In the genomic region with DNA sequence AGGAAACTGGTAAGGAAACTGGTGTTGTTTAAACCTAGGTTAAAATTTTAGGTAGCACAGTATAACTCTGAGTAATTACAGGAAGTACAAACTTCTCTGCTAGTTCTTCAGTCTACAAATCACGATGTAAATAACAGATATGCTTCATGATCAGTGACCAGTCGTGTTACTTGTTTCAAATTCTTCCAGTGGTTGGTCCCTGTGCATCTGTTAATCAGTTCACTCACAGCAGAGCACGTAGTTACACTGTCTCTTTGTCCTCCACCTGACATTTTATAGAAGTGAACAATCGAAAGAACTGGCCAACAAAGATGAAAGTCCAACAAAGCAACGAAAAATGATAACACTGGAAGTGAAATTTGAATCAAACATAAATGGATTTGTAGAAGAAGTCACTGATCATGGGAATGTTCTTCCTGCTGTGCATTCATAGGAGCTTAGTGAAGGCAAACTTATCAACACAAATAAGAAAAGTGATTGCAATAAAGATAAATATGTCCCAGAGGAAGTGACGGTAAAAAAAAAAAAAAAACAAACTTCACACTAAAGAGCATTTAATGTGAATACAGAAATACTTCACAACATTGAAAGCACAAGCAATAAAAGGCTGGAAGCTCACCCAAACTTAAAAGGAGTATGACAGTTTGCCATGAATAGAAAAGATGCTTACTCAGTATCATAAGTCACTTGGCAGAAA, we compare ENCODE assay signal across 17 cellular contexts. TPM values are rescaled to one million over a fixed set of nuclear protein-coding genes. Genes with fewer than 3 reads are reported as not detected.
DNase-seq lines count a peak whose midpoint lies in the region; ATAC-seq and TF ChIP-seq lines count a peak whose summit lies in the region.
"Had no signal": no experiment of that assay in that cellular context is flagged by ENCODE, and none has a peak within 500 bp of the region (broad histone marks: within the 10 kb centered on the region; RNA-seq: fewer than 3 reads in every experiment).

No MANE protein-coding gene starts in this region.

- peak overlapping the region; percentile 53 for H3K4me3 Mint-ChIP-seq in activated CD4-positive, alpha-beta T cell treated with anti-CD3 and anti-CD28 coated beads, Interleukin-2, amount 10 ng/mL, durations not matched to agents 24 days and 14 days
- no peak overlapping the region for H3K4me3 Mint-ChIP-seq in WTC11
- H3K4me3 Mint-ChIP-seq in stimulated activated memory B cell treated with anti-CD40 and anti-IgM and Interleukin-4, amounts not matched to agents 10 μg/mL and 1 μg/mL and 100 μg/mL, for 72 hours, result no peak overlapping the region
- H3K4me3 Mint-ChIP-seq: dendritic cell treated with granulocyte-macrophage colony-stimulating factor and Interleukin-4, amounts not matched to agents 40 ng/mL and 50 ng/mL, for 4 days; HFFc6 had no signal

- H3K27ac Mint-ChIP-seq in activated CD4-positive, alpha-beta T cell treated with anti-CD3 and anti-CD28 coated beads, Interleukin-2, amount 10 ng/mL, durations not matched to agents 24 days and 14 days, result peak overlapping the region; percentile 61
- peak overlapping the region; percentile 58 for H3K27ac Mint-ChIP-seq in WTC11
- peak overlapping the region; percentile 17 for H3K27ac Mint-ChIP-seq in stimulated activated memory B cell treated with anti-CD40 and anti-IgM and Interleukin-4, amounts not matched to agents 10 μg/mL and 1 μg/mL and 100 μg/mL, for 72 hours
- H3K27ac Mint-ChIP-seq: dendritic cell treated with granulocyte-macrophage colony-stimulating factor and Interleukin-4, amounts not matched to agents 40 ng/mL and 50 ng/mL, for 4 days; HFFc6 had no signal

- H3K9me2 ChIP-seq in hepatocyte (replicated peaks; ENCODE audit: insufficient read depth), result no peaks in the 10 kb centered on the region

- no peaks in the 10 kb centered on the region for H3K4me1 ChIP-seq in hepatocyte (ENCODE audit: insufficient read depth)

- H3K36me3 ChIP-seq in hepatocyte (replicated peaks; ENCODE audit: insufficient read depth, low read depth), result no peaks in the 10 kb centered on the region

- peaks cover 9% of the 10 kb centered on the region for H4K20me1 ChIP-seq in hepatocyte (ENCODE audit: insufficient read depth, poor library complexity, severe bottlenecking)

- H3K4me1 Mint-ChIP-seq in activated CD4-positive, alpha-beta T cell treated with anti-CD3 and anti-CD28 coated beads, Interleukin-2, amount 10 ng/mL, durations not matched to agents 24 days and 14 days, result peaks cover 42% of the 10 kb centered on the region
- peaks cover 20% of the 10 kb centered on the region for H3K4me1 Mint-ChIP-seq in WTC11
- peaks cover 35% of the 10 kb centered on the region for H3K4me1 Mint-ChIP-seq in stimulated activated memory B cell treated with anti-CD40 and anti-IgM and Interleukin-4, amounts not matched to agents 10 μg/mL and 1 μg/mL and 100 μg/mL, for 72 hours

- no peaks in the 10 kb centered on the region for H3K9me3 ChIP-seq in hepatocyte (ENCODE audit: low read depth)
- H3K9me3 ChIP-seq: lower lobe of right lung, MG63 had no signal

- DNase-seq in activated CD4-positive, alpha-beta T cell treated with anti-CD3 and anti-CD28 coated beads, Interleukin-2, amount 10 ng/mL, durations not matched to agents 24 days and 14 days, result no peak
- DNase-seq in activated CD4-positive, alpha-beta T cell treated with anti-CD3 and anti-CD28 coated beads, Interleukin-2, amount 50 U/mL, for 48 hours, result no peak
- DNase-seq in WTC11 (ENCODE audit: low spot score), result no peak
- DNase-seq in hepatocyte (ENCODE audit: low spot score), result peak; percentile 13
- no peak for DNase-seq in left cardiac atrium
- DNase-seq: activated naive CD4-positive, alpha-beta T cell treated with anti-CD3 and anti-CD28 coated beads, Interleukin-2, amount 50 U/mL, for 16 hours; HFFc6; lower lobe of right lung; MG63; stimulated activated CD4-positive, alpha-beta T cell treated with anti-CD3 and anti-CD28 coated beads, Interleukin-4, amount 100 ng/mL, for 24 hours; substantia nigra; WERI-Rb-1 had no signal

- WGBS in hepatocyte (ENCODE audit: low lambda C conversion rate, missing lambda C conversion rate), result 64% methylated on average over 6 of the region's 6 CpGs

- H3K36me3 Mint-ChIP-seq in activated CD4-positive, alpha-beta T cell treated with anti-CD3 and anti-CD28 coated beads, Interleukin-2, amount 10 ng/mL, durations not matched to agents 24 days and 14 days (ENCODE audit: low read depth), result peaks cover 59% of the 10 kb centered on the region
- peaks cover 41% of the 10 kb centered on the region for H3K36me3 Mint-ChIP-seq in WTC11
- peaks cover 58% of the 10 kb centered on the region for H3K36me3 Mint-ChIP-seq in stimulated activated memory B cell treated with anti-CD40 and anti-IgM and Interleukin-4, amounts not matched to agents 10 μg/mL and 1 μg/mL and 100 μg/mL, for 72 hours

- H3K4me2 ChIP-seq in hepatocyte, result peak overlapping the region; percentile 51

- POLR2A ChIA-PET in WTC11 (lab: Charles Lee), result no interaction called here

- H3K27me3 Mint-ChIP-seq in activated CD4-positive, alpha-beta T cell treated with anti-CD3 and anti-CD28 coated beads, Interleukin-2, amount 10 ng/mL, durations not matched to agents 24 days and 14 days, result no peaks in the 10 kb centered on the region
- H3K27me3 Mint-ChIP-seq in WTC11 (ENCODE audit: low read depth), result no peaks in the 10 kb centered on the region
- no peaks in the 10 kb centered on the region for H3K27me3 Mint-ChIP-seq in stimulated activated memory B cell treated with anti-CD40 and anti-IgM and Interleukin-4, amounts not matched to agents 10 μg/mL and 1 μg/mL and 100 μg/mL, for 72 hours
- H3K27me3 Mint-ChIP-seq: dendritic cell treated with granulocyte-macrophage colony-stimulating factor and Interleukin-4, amounts not matched to agents 40 ng/mL and 50 ng/mL, for 4 days had no signal

- peaks cover 65% of the 10 kb centered on the region for H3K79me2 ChIP-seq in hepatocyte

- ATAC-seq in WTC11 (no peak), SK-N-SH treated with all-trans-retinoic acid at 6 μM for 48 hours (no peak), HG03342 (IDR thresholded peaks at IDR 0.05; ENCODE audit: unreplicated experiment) (no peak), left cardiac atrium (no peak)
- no peak for ATAC-seq in stimulated activated memory B cell treated with anti-CD40 and anti-IgM and Interleukin-4, amounts not matched to agents 10 μg/mL and 1 μg/mL and 100 μg/mL, for 72 hours
- ATAC-seq: lower lobe of right lung had no signal

- H3K9me3 Mint-ChIP-seq in activated CD4-positive, alpha-beta T cell treated with anti-CD3 and anti-CD28 coated beads, Interleukin-2, amount 10 ng/mL, durations not matched to agents 24 days and 14 days, result no peaks in the 10 kb centered on the region
- H3K9me3 Mint-ChIP-seq in WTC11, result peaks cover 5% of the 10 kb centered on the region; the same call in 1 of the 2 replicates
- H3K9me3 Mint-ChIP-seq in stimulated activated memory B cell treated with anti-CD40 and anti-IgM and Interleukin-4, amounts not matched to agents 10 μg/mL and 1 μg/mL and 100 μg/mL, for 72 hours, result peaks cover 4% of the 10 kb centered on the region
- H3K9me3 Mint-ChIP-seq: dendritic cell treated with granulocyte-macrophage colony-stimulating factor and Interleukin-4, amounts not matched to agents 40 ng/mL and 50 ng/mL, for 4 days had no signal

- no peak overlapping the region for H3K4me3 ChIP-seq in hepatocyte
- H3K4me3 ChIP-seq: lower lobe of right lung, MG63 had no signal

- TF ChIP-seq CTCF in WTC11 (IDR thresholded peaks at IDR 0.05) (no peak), hepatocyte (IDR thresholded peaks at IDR 0.05; ENCODE audit: poor library complexity) (no peak)

- H2AFZ ChIP-seq in hepatocyte, result no peak overlapping the region

- H3K27me3 ChIP-seq in hepatocyte, result no peaks in the 10 kb centered on the region
- H3K27me3 ChIP-seq: MG63 had no signal

- intact Hi-C loops in activated CD4-positive, alpha-beta T cell treated with anti-CD3 and anti-CD28 coated beads, Interleukin-2, amount 10 ng/mL, durations not matched to agents 24 days and 14 days (cut with micrococcal nuclease), result no loop called here
- intact Hi-C loops in left cardiac atrium (cut with DNase I), result no loop called here

- CTCF ChIA-PET in WTC11 (lab: Charles Lee), result no interaction called here

- peak overlapping the region; percentile 61 for H3K27ac ChIP-seq in hepatocyte
- H3K27ac ChIP-seq: lower lobe of right lung, WERI-Rb-1 had no signal

TF ChIP-seq in WTC11, 78 proteins besides CTCF, POLR2A, EP300 and RAD21 (continues in another document):
- no peak for TF ChIP-seq ZBTB21 (CRISPR knock-in tag; IDR thresholded peaks at IDR 0.05; ENCODE audit: borderline replicate concordance)
- no peak for TF ChIP-seq MYBL2 (CRISPR knock-in tag; IDR thresholded peaks at IDR 0.05)

TF ChIP-seq in SK-N-SH treated with all-trans-retinoic acid at 6 μM for 48 hours, 23 proteins besides CTCF, POLR2A, EP300 and RAD21 (continues in another document):
- TF ChIP-seq RARB (CRISPR knock-in tag; IDR thresholded peaks at IDR 0.05) (no peak), ZNF8 (CRISPR knock-in tag; IDR thresholded peaks at IDR 0.05) (no peak), SNAI2 (CRISPR knock-in tag; IDR thresholded peaks at IDR 0.05) (no peak)

RNA-seq across cellular contexts. Expression of a gene that starts 7.0 kb away (rescaled TPM):
- 44.5 and 46.7 TPM in 2 replicates for total RNA-seq in activated CD4-positive, alpha-beta T cell treated with anti-CD3 and anti-CD28 coated beads, Interleukin-2, amount 10 ng/mL, durations not matched to agents 24 days and 14 days
- total RNA-seq in WTC11 (2021), result 34.2 to 42.3 TPM (median 40.7 TPM) in 3 replicates
- 35.6 and 38.4 TPM in 2 replicates for total RNA-seq in hepatocyte
- polyA plus RNA-seq in hepatocyte, result 22.2 and 27.8 TPM in 2 replicates
- 10 to 100 TPM; 19.3 to 26.8 TPM for total RNA-seq in left cardiac atrium

RNA-seq across cellular contexts. Expression of a gene that starts 38.7 kb away (rescaled TPM):
- not detected in 2 replicates for total RNA-seq in activated CD4-positive, alpha-beta T cell treated with anti-CD3 and anti-CD28 coated beads, Interleukin-2, amount 10 ng/mL, durations not matched to agents 24 days and 14 days
- total RNA-seq in WTC11 (2021), result not detected in 3 replicates
- not detected in 2 replicates for total RNA-seq in hepatocyte
- polyA plus RNA-seq in hepatocyte, result not detected in 2 replicates
- total RNA-seq in left cardiac atrium, result not detected
- total RNA-seq: HFFc6, lower lobe of right lung, pulmonary artery endothelial cell had no signal

RNA-seq across cellular contexts. Expression of a gene that starts 46.5 kb away (rescaled TPM):
- 43.4 and 46.6 TPM in 2 replicates for total RNA-seq in activated CD4-positive, alpha-beta T cell treated with anti-CD3 and anti-CD28 coated beads, Interleukin-2, amount 10 ng/mL, durations not matched to agents 24 days and 14 days
- 123 to 136 TPM (median 129 TPM) in 3 replicates for total RNA-seq in WTC11 (2021)
- total RNA-seq in hepatocyte, result 11.0 and 14.8 TPM in 2 replicates
- polyA plus RNA-seq in hepatocyte, result 13.7 and 17.1 TPM in 2 replicates
- total RNA-seq in left cardiac atrium, result 10 to 100 TPM; 41.5 to 46.9 TPM
